Comparison of ENCODE assay signal across 20 cellular contexts in the genomic region with DNA sequence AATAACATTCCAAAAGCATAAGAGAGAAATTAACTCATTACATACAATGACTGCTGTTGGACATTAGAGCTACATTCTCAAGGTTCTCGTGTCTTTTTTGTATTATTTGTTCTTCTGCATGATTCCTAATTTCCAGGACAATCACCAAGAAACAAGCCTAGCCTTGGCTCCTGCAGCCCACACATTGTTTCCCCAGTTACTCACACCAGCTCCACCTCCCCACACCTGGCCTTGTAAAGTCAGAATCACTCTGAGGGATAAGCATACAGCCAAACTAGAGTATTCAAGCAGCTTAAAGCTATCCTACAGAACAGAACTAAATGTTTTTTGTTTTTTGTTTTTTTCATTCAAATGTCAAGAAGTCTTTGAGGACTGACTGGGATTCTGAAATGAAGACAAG.
DNase-seq lines count a peak whose midpoint lies in the region; ATAC-seq, FAIRE-seq and TF ChIP-seq lines count a peak whose summit lies in the region.
"Had no signal": no experiment of that assay in that cellular context is flagged by ENCODE, and none has a peak within 500 bp of the region (broad histone marks: within the 10 kb centered on the region; RNA-seq: fewer than 3 reads in every experiment).

No MANE protein-coding gene starts in this region.

- no peaks in the 10 kb centered on the region for H3F3A ChIP-seq in GM23338 (replicated peaks; ENCODE audit: low read depth)
- H3F3A ChIP-seq in PC-3 (ENCODE audit: low read length, unreplicated experiment) = no peaks in the 10 kb centered on the region

- FAIRE-seq in small intestine (lab: Jason Lieb, UNC) = no peak

- H3K9ac ChIP-seq in PC-3 (ENCODE audit: low read length) = no peak overlapping the region
- H3K9ac ChIP-seq in colonic mucosa (ENCODE audit: low read depth in 2 of 2, low read length in 2 of 2) = no peak overlapping the region
- H3K9ac ChIP-seq: BLaER1 treated with 17β-estradiol and CSF1 and Interleukin-3, amounts not matched to agents 10 nM and 100 nM; GM23248 had no signal

- H3K27ac ChIP-seq in GM23338 (ENCODE audit: low read depth) (no peak overlapping the region), PC-3 (ENCODE audit: low read length) (no peak overlapping the region), colonic mucosa (no peak overlapping the region), small intestine (ENCODE audit: low read depth in 1 of 2, low read length in 1 of 2) (no peak overlapping the region), substantia nigra (ENCODE audit: low read depth, low read length, poor library complexity, severe bottlenecking) (no peak overlapping the region)
- H3K27ac ChIP-seq: BLaER1 treated with 17β-estradiol and CSF1 and Interleukin-3, amounts not matched to agents 10 nM and 100 nM; GM23248; SJCRH30 had no signal

- CTCF ChIA-PET in PC-3 (lab: Charles Lee) = no interaction called here

- H3K36me3 ChIP-seq in GM23338 (ENCODE audit: insufficient read depth) (no peaks in the 10 kb centered on the region), PC-3 (ENCODE audit: low read depth, low read length) (no peaks in the 10 kb centered on the region), colonic mucosa (no peaks in the 10 kb centered on the region), small intestine (ENCODE audit: control insufficient read depth in 2 of 2, insufficient read depth in 2 of 2, low read length in 2 of 2) (no peaks in the 10 kb centered on the region)
- H3K36me3 ChIP-seq: BLaER1 treated with 17β-estradiol and CSF1 and Interleukin-3, amounts not matched to agents 10 nM and 100 nM; SJCRH30 had no signal

- H3K9me3 ChIP-seq in PC-3 (ENCODE audit: low read length) (no peaks in the 10 kb centered on the region), colonic mucosa (no peaks in the 10 kb centered on the region), small intestine (ENCODE audit: control insufficient read depth, low read depth) (no peaks in the 10 kb centered on the region)
- H3K9me3 ChIP-seq: Caco-2, SJCRH30 had no signal

- no peaks in the 10 kb centered on the region for H3K27me3 ChIP-seq in GM23338 (ENCODE audit: insufficient read depth)
- H3K27me3 ChIP-seq in PC-3 (ENCODE audit: low read length) = no peaks in the 10 kb centered on the region
- H3K27me3 ChIP-seq in colonic mucosa = no peaks in the 10 kb centered on the region
- H3K27me3 ChIP-seq in small intestine (ENCODE audit: control insufficient read depth in 2 of 2, insufficient read depth in 2 of 2, low read length in 2 of 2) = peaks cover 0 to 2% of the 10 kb centered on the region in 2 donors
- H3K27me3 ChIP-seq: BLaER1 treated with 17β-estradiol and CSF1 and Interleukin-3, amounts not matched to agents 10 nM and 100 nM; SJCRH30 had no signal

- no peak overlapping the region for H3K4me2 ChIP-seq in GM23338
- H3K4me2 ChIP-seq in PC-3 (ENCODE audit: low read length) = no peak overlapping the region
- H3K4me2 ChIP-seq: BLaER1 treated with 17β-estradiol and CSF1 and Interleukin-3, amounts not matched to agents 10 nM and 100 nM had no signal

- H3K4me1 Mint-ChIP-seq in GM23338 = peaks cover 14% of the 10 kb centered on the region
- H3K4me1 Mint-ChIP-seq: CD4-positive, alpha-beta memory T cell had no signal

- intact Hi-C loops in PC-3 (cut with micrococcal nuclease) = no loop called here
- intact Hi-C loops in colonic mucosa (cut with DNase I) = no loop called here
- intact Hi-C loops in left colon (cut with DNase I, micrococcal nuclease) = no loop called here

- no peaks in the 10 kb centered on the region for H3K79me2 ChIP-seq in GM23338 (replicated peaks; ENCODE audit: insufficient read depth)
- H3K79me2 ChIP-seq in PC-3 (ENCODE audit: low read length) = no peaks in the 10 kb centered on the region

- DNase-seq in GM23338 (ENCODE audit: low spot score) (peak; percentile 16), PC-3 (peak; percentile 7), colonic mucosa (peak; percentile 48), left colon (no peak), small intestine (no peak), substantia nigra (lab: John Stamatoyannopoulos, UW) (no peak), UCSD-AML1 (lab: John Stamatoyannopoulos, UW; ENCODE audit: unreplicated experiment) (no peak)
- DNase-seq: 8988T; Caco-2; CD4-positive, alpha-beta memory T cell; DMS 273 treated with DMSO at 0.1 percent for 48 hours; DMS79 treated with DMSO at 0.1 percent for 48 hours; GM23248; Karpas-422; NCI-H1694 treated with DMSO at 0.1 percent for 48 hours; NCI-H510A; SJCRH30 had no signal

- peaks cover 4% of the 10 kb centered on the region; the same call in 2 of the 3 replicates for H3K9me3 Mint-ChIP-seq in GM23338

- no TSS peak for BruUV-seq in PC-3 (replicated peaks; lab: Mats Ljungman, UMichigan)

- H3K36me3 Mint-ChIP-seq in GM23338 (ENCODE audit: low read depth) = peaks cover under 1% of the 10 kb centered on the region; the same call in 1 of the 3 replicates
- H3K36me3 Mint-ChIP-seq: CD4-positive, alpha-beta memory T cell had no signal

- ATAC-seq in GM23338 (peak; percentile 88), PC-3 (peak; percentile 56), left colon (peak; percentile 80), HG02798 (IDR thresholded peaks at IDR 0.05; ENCODE audit: poor library complexity, unreplicated experiment) (no peak)
- ATAC-seq: Panc1 had no signal

- H3K4me3 ChIP-seq in GM23338 = no peak overlapping the region
- no peak overlapping the region for H3K4me3 ChIP-seq in PC-3 (ENCODE audit: low read length)
- H3K4me3 ChIP-seq in colonic mucosa = no peak overlapping the region
- no peak overlapping the region for H3K4me3 ChIP-seq in small intestine (ENCODE audit: low read depth in 1 of 2, low read length in 2 of 2)
- H3K4me3 ChIP-seq: BLaER1 treated with 17β-estradiol and CSF1 and Interleukin-3, amounts not matched to agents 10 nM and 100 nM; GM23248; SJCRH30 had no signal

- 0 out of 2 replicates have a peak overlapping the region, but pooled peaks have one; percentile 14 for H3K27ac Mint-ChIP-seq in GM23338
- H3K27ac Mint-ChIP-seq: CD4-positive, alpha-beta memory T cell had no signal

- H4K20me1 ChIP-seq in GM23338 (replicated peaks; ENCODE audit: insufficient read depth) (no peaks in the 10 kb centered on the region), PC-3 (ENCODE audit: low read length) (no peaks in the 10 kb centered on the region)
- H4K20me1 ChIP-seq: BLaER1 treated with 17β-estradiol and CSF1 and Interleukin-3, amounts not matched to agents 10 nM and 100 nM had no signal

- peak overlapping the region; percentile 88 for H2AFZ ChIP-seq in GM23338
- H2AFZ ChIP-seq in PC-3 (ENCODE audit: low read length) = no peak overlapping the region
- H2AFZ ChIP-seq: GM23248 had no signal

- TF ChIP-seq CTCF in GM23338 (conservative IDR thresholded peaks at IDR 0.05; ENCODE audit: low read depth in 2 of 2) (no peak), PC-3 (conservative IDR thresholded peaks at IDR 0.05; ENCODE audit: low read depth, low read length) (no peak), colonic mucosa (IDR thresholded peaks at IDR 0.05) (no peak)

- H3K27me3 Mint-ChIP-seq in GM23338 (ENCODE audit: insufficient read depth, low read depth, poor library complexity) = peaks cover 2% of the 10 kb centered on the region

- H3K4me1 ChIP-seq in GM23338 (ENCODE audit: insufficient read depth) (peaks cover 6% of the 10 kb centered on the region), PC-3 (ENCODE audit: insufficient read depth, low read length) (no peaks in the 10 kb centered on the region), colonic mucosa (no peaks in the 10 kb centered on the region), small intestine (ENCODE audit: control insufficient read depth in 2 of 2, insufficient read depth in 1 of 2, low read depth in 1 of 2, low read length in 1 of 2) (no peaks in the 10 kb centered on the region)
- H3K4me1 ChIP-seq: Caco-2, SJCRH30 had no signal

- H3K4me3 Mint-ChIP-seq in GM23338 = no peak overlapping the region
- H3K4me3 Mint-ChIP-seq: CD4-positive, alpha-beta memory T cell had no signal

- POLR2A ChIA-PET in PC-3 (lab: Charles Lee; ENCODE audit: unreplicated experiment) = no interaction called here

- WGBS in small intestine, 3 donors = 47 to 63% (median 58%) methylated on average over 1 of the region's 1 CpG

- peaks cover 5% of the 10 kb centered on the region; the same call in 1 of the 2 replicates for H3K9me2 ChIP-seq in GM23338 (ENCODE audit: insufficient read depth)
- no peaks in the 10 kb centered on the region for H3K9me2 ChIP-seq in PC-3 (replicated peaks; ENCODE audit: low read length)

TF ChIP-seq in GM23338, 12 proteins besides CTCF, POLR2A, EP300 and RAD21:
- TF ChIP-seq JUNB (IDR thresholded peaks at IDR 0.05; ENCODE audit: unreplicated experiment) (no peak), ZNF114 (CRISPR knock-in tag; IDR thresholded peaks at IDR 0.05) (no peak), POLR2AphosphoS5 (IDR thresholded peaks at IDR 0.05; ENCODE audit: low read depth) (no peak), EZH2phosphoT487 (IDR thresholded peaks at IDR 0.05; ENCODE audit: unreplicated experiment) (no peak)

Comparison
In these comparisons a context has a peak if more than half of its experiments do, and no peak if none do; other contexts are left out.
1. DNase-seq: peak in GM23338 (single experiment), PC-3 (single experiment) and colonic mucosa (single experiment); none in left colon (0 of 2), small intestine (single experiment), substantia nigra (0 of 49) and UCSD-AML1 (single experiment).